In genomic region chr12:41288188-41288811, GRCh38 we compare ENCODE assay signal across 18 cellular contexts.
DNase-seq lines count a peak whose midpoint lies in the region; TF ChIP-seq lines count a peak whose summit lies in the region.
"Had no signal": no experiment of that assay in that cellular context is flagged by ENCODE, and none has a peak within 500 bp of the region (broad histone marks: within the 10 kb centered on the region; RNA-seq: fewer than 3 reads in every experiment).

No MANE protein-coding gene starts in this region.

- CTCF ChIA-PET in activated naive CD4-positive, alpha-beta T cell treated with anti-CD3 and anti-CD28 coated beads for 36 hours (lab: Charles Lee): no interaction called here

- no peak for TF ChIP-seq POLR2A in erythroblast (IDR thresholded peaks at IDR 0.05; ENCODE audit: low read length)

- DNase-seq in DMS79 (lab: John Stamatoyannopoulos, UW) (peak; percentile 72), NCI-H1417 (lab: John Stamatoyannopoulos, UW) (peak; percentile 46 to 97 (median 88)), NCI-H510A (lab: John Stamatoyannopoulos, UW) (peak; percentile 69), glutamatergic neuron (no peak), erythroblast (lab: John Stamatoyannopoulos, UW) (no peak)
- DNase-seq in T-helper 2 cell treated with Interferon-gamma antibody and Interleukin-4, amounts not matched to agents 5 μg/mL and 100 μg/mL, for 36 hours (ENCODE audit: low spot score): no peak
- no peak for DNase-seq in activated naive CD4-positive, alpha-beta T cell treated with anti-CD3 and anti-CD28 coated beads for 36 hours
- DNase-seq: amygdala; DND-41; left ventricle myocardium superior; NCI-H774; psoas muscle; small intestine; stimulated activated CD4-positive, alpha-beta T cell treated with anti-CD3 and anti-CD28 coated beads, Interleukin-4, amount 100 ng/mL, for 1 hour; stimulated activated naive CD8-positive, alpha-beta T cell treated with anti-CD3 and anti-CD28 coated beads, Interleukin-15, Interleukin-2, amounts not matched to agents 100 U/mL and 50 U/mL, for 24 hours; T-helper 17 cell had no signal

- H3K4me3 Mint-ChIP-seq in brain (no peak overlapping the region), glutamatergic neuron (ENCODE audit: unreplicated experiment) (no peak overlapping the region)
- H3K4me3 Mint-ChIP-seq in T-helper 2 cell treated with Interferon-gamma antibody and Interleukin-4, amounts not matched to agents 5 μg/mL and 100 μg/mL, for 36 hours: no peak overlapping the region
- no peak overlapping the region for H3K4me3 Mint-ChIP-seq in activated naive CD4-positive, alpha-beta T cell treated with anti-CD3 and anti-CD28 coated beads for 36 hours
- H3K4me3 Mint-ChIP-seq: dendritic cell treated with granulocyte-macrophage colony-stimulating factor and Interleukin-4, amounts not matched to agents 40 ng/mL and 50 ng/mL, for 4 days; T-helper 17 cell had no signal

- H3K36me3 Mint-ChIP-seq in brain (no peaks in the 10 kb centered on the region), glutamatergic neuron (ENCODE audit: unreplicated experiment) (no peaks in the 10 kb centered on the region)
- H3K36me3 Mint-ChIP-seq in T-helper 2 cell treated with Interferon-gamma antibody and Interleukin-4, amounts not matched to agents 5 μg/mL and 100 μg/mL, for 36 hours (ENCODE audit: low read depth): no peaks in the 10 kb centered on the region
- no peaks in the 10 kb centered on the region for H3K36me3 Mint-ChIP-seq in activated naive CD4-positive, alpha-beta T cell treated with anti-CD3 and anti-CD28 coated beads for 36 hours (ENCODE audit: low read depth)

- H3K9me3 Mint-ChIP-seq in brain: peaks cover 0 to 4% (median 0%) of the 10 kb centered on the region in 5 experiments
- H3K9me3 Mint-ChIP-seq in glutamatergic neuron (ENCODE audit: unreplicated experiment): no peaks in the 10 kb centered on the region
- no peaks in the 10 kb centered on the region for H3K9me3 Mint-ChIP-seq in T-helper 2 cell treated with Interferon-gamma antibody and Interleukin-4, amounts not matched to agents 5 μg/mL and 100 μg/mL, for 36 hours
- peaks cover 1% of the 10 kb centered on the region for H3K9me3 Mint-ChIP-seq in activated naive CD4-positive, alpha-beta T cell treated with anti-CD3 and anti-CD28 coated beads for 36 hours
- H3K9me3 Mint-ChIP-seq: dendritic cell treated with granulocyte-macrophage colony-stimulating factor and Interleukin-4, amounts not matched to agents 40 ng/mL and 50 ng/mL, for 4 days had no signal

- H3K4me1 Mint-ChIP-seq in brain (peaks cover 41% of the 10 kb centered on the region), glutamatergic neuron (ENCODE audit: low read depth, unreplicated experiment) (peaks cover 4% of the 10 kb centered on the region)
- no peaks in the 10 kb centered on the region for H3K4me1 Mint-ChIP-seq in T-helper 2 cell treated with Interferon-gamma antibody and Interleukin-4, amounts not matched to agents 5 μg/mL and 100 μg/mL, for 36 hours (ENCODE audit: low read depth)
- no peaks in the 10 kb centered on the region for H3K4me1 Mint-ChIP-seq in activated naive CD4-positive, alpha-beta T cell treated with anti-CD3 and anti-CD28 coated beads for 36 hours (ENCODE audit: low read depth)
- H3K4me1 Mint-ChIP-seq: T-helper 17 cell had no signal

- intact Hi-C loops in activated naive CD4-positive, alpha-beta T cell treated with anti-CD3 and anti-CD28 coated beads for 36 hours (cut with micrococcal nuclease): no loop called here

- peak overlapping the region in 3 of 5 experiments; percentile 7 to 59 (median 20) for H3K27ac Mint-ChIP-seq in brain
- H3K27ac Mint-ChIP-seq in glutamatergic neuron (ENCODE audit: unreplicated experiment): no peak overlapping the region
- H3K27ac Mint-ChIP-seq in T-helper 2 cell treated with Interferon-gamma antibody and Interleukin-4, amounts not matched to agents 5 μg/mL and 100 μg/mL, for 36 hours: no peak overlapping the region
- no peak overlapping the region for H3K27ac Mint-ChIP-seq in activated naive CD4-positive, alpha-beta T cell treated with anti-CD3 and anti-CD28 coated beads for 36 hours
- H3K27ac Mint-ChIP-seq: dendritic cell treated with granulocyte-macrophage colony-stimulating factor and Interleukin-4, amounts not matched to agents 40 ng/mL and 50 ng/mL, for 4 days; T-helper 17 cell had no signal

- H3K27me3 Mint-ChIP-seq in brain: no peaks in the 10 kb centered on the region
- H3K27me3 Mint-ChIP-seq in glutamatergic neuron (ENCODE audit: unreplicated experiment): peaks cover 3% of the 10 kb centered on the region
- H3K27me3 Mint-ChIP-seq in T-helper 2 cell treated with Interferon-gamma antibody and Interleukin-4, amounts not matched to agents 5 μg/mL and 100 μg/mL, for 36 hours (ENCODE audit: low read depth): no peaks in the 10 kb centered on the region
- peaks cover 5% of the 10 kb centered on the region for H3K27me3 Mint-ChIP-seq in activated naive CD4-positive, alpha-beta T cell treated with anti-CD3 and anti-CD28 coated beads for 36 hours (ENCODE audit: low read depth)
- H3K27me3 Mint-ChIP-seq: dendritic cell treated with granulocyte-macrophage colony-stimulating factor and Interleukin-4, amounts not matched to agents 40 ng/mL and 50 ng/mL, for 4 days had no signal

- TF ChIP-seq CTCF in brain (conservative IDR thresholded peaks at IDR 0.05): no peak
- no peak for TF ChIP-seq CTCF in glutamatergic neuron (IDR thresholded peaks at IDR 0.05; ENCODE audit: partially characterized antibody, unreplicated experiment)

Comparison
In these comparisons a context has a peak if more than half of its experiments do, and no peak if none do; other contexts are left out.
1. DNase-seq: peak in DMS79 (single experiment), NCI-H1417 (3 of 3) and NCI-H510A (single experiment); none in glutamatergic neuron (single experiment), erythroblast (0 of 2), T-helper 2 cell treated with Interferon-gamma antibody and Interleukin-4, amounts not matched to agents 5 μg/mL and 100 μg/mL, for 36 hours (single experiment) and activated naive CD4-positive, alpha-beta T cell treated with anti-CD3 and anti-CD28 coated beads for 36 hours (single experiment).
2. H3K27ac Mint-ChIP-seq: peak in brain (3 of 5); none in glutamatergic neuron (single experiment), T-helper 2 cell treated with Interferon-gamma antibody and Interleukin-4, amounts not matched to agents 5 μg/mL and 100 μg/mL, for 36 hours (single experiment) and activated naive CD4-positive, alpha-beta T cell treated with anti-CD3 and anti-CD28 coated beads for 36 hours (single experiment).